13 cellular contexts compared by ENCODE assay signal in the genomic region with DNA sequence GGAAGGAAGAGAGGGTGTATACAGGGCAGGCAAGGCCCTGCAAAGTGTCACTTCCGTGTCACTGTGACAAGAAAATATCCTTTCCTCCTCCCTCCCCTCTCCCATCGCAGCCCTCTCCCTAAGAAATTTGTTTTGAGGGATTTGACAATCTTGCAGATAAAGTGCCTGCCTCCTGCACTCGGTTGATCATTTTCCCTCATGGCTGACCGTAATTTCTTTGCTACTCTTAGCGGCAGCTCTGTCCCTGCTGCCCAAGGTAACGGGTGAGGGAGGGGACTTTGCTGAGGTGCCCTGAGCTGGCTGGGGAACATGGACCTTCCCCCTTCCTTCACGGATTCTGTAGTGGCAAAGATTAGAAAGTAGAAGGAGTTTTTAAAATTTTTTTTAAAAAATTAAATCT.
DNase-seq lines count a peak whose midpoint lies in the region; ATAC-seq and TF ChIP-seq lines count a peak whose summit lies in the region.
"Had no signal": no experiment of that assay in that cellular context is flagged by ENCODE, and none has a peak within 500 bp of the region (broad histone marks: within the 10 kb centered on the region; RNA-seq: fewer than 3 reads in every experiment).

No MANE protein-coding gene starts in this region.

- H3K27ac ChIP-seq in coronary artery, result peak overlapping the region; percentile 50 to 71
- peak overlapping the region; percentile 61 for H3K27ac ChIP-seq in mesenchymal stem cell (ENCODE audit: low read length, poor library complexity, severe bottlenecking)
- peak overlapping the region; percentile 65 for H3K27ac ChIP-seq in smooth muscle cell (ENCODE audit: low read depth)
- H3K27ac ChIP-seq: SJSA1 had no signal

- H3K27me3 ChIP-seq in mesenchymal stem cell (ENCODE audit: control insufficient read depth in 1 of 2, insufficient read depth in 1 of 2, low read length in 2 of 2) (no peaks in the 10 kb centered on the region), smooth muscle cell (ENCODE audit: low read depth) (no peaks in the 10 kb centered on the region)
- H3K27me3 ChIP-seq: SJSA1 had no signal

- no peaks in the 10 kb centered on the region for H3K36me3 Mint-ChIP-seq in HFFc6 (ENCODE audit: low read depth)
- H3K36me3 Mint-ChIP-seq in activated T-cell treated with anti-CD3 and anti-CD28 coated beads, Interleukin-2, amount 50 U/mL, for 72 hours (ENCODE audit: insufficient read depth in 2 of 2), result no peaks in the 10 kb centered on the region

- no peaks in the 10 kb centered on the region for H3K9me3 Mint-ChIP-seq in HFFc6
- no peaks in the 10 kb centered on the region for H3K9me3 Mint-ChIP-seq in activated T-cell treated with anti-CD3 and anti-CD28 coated beads, Interleukin-2, amount 50 U/mL, for 72 hours

- peak overlapping the region; percentile 59 for H4K8ac ChIP-seq in mesenchymal stem cell (ENCODE audit: low read length)

- peak overlapping the region; percentile 48 for H2BK15ac ChIP-seq in mesenchymal stem cell (ENCODE audit: low read depth, poor library complexity, severe bottlenecking)

- H3K4me3 ChIP-seq in coronary artery (peak overlapping the region; percentile 24), mesenchymal stem cell (ENCODE audit: insufficient read depth in 1 of 2, low read depth in 1 of 2, low read length in 2 of 2) (peak overlapping the region in 1 of 2 experiments; percentile 76), smooth muscle cell (peak overlapping the region; percentile 18), foreskin fibroblast (ENCODE audit: low read depth in 1 of 2, low read length in 2 of 2) (no peak overlapping the region)
- H3K4me3 ChIP-seq: SJSA1 had no signal

- ATAC-seq in omental fat pad (ENCODE audit: low FRiP score), result no peak
- ATAC-seq in activated T-cell treated with anti-CD3 and anti-CD28 coated beads, Interleukin-2, amount 50 U/mL, for 72 hours (replicated peaks in 1 of 2), result no peak

- H3K4ac ChIP-seq in mesenchymal stem cell (ENCODE audit: low read depth in 1 of 2, low read length in 2 of 2), result peak overlapping the region; percentile 88 to 93

- H3F3A ChIP-seq in smooth muscle cell (ENCODE audit: low read depth), result no peaks in the 10 kb centered on the region

- no peak overlapping the region for H2BK5ac ChIP-seq in mesenchymal stem cell (ENCODE audit: low read depth, low read length, poor library complexity, severe bottlenecking)

- H3K36me3 ChIP-seq in mesenchymal stem cell (ENCODE audit: control insufficient read depth in 1 of 2, insufficient read depth in 2 of 2, low read depth in 1 of 2, low read length in 2 of 2), result no peaks in the 10 kb centered on the region
- H3K36me3 ChIP-seq in smooth muscle cell (ENCODE audit: low read depth), result no peaks in the 10 kb centered on the region
- H3K36me3 ChIP-seq: SJSA1 had no signal

- H3K79me2 ChIP-seq in smooth muscle cell (ENCODE audit: low read depth), result peaks cover 59% of the 10 kb centered on the region

- no peaks in the 10 kb centered on the region for H3K9me3 ChIP-seq in mesenchymal stem cell (ENCODE audit: control insufficient read depth, low read length)
- H3K9me3 ChIP-seq in smooth muscle cell (replicated peaks; ENCODE audit: low read depth), result no peaks in the 10 kb centered on the region
- H3K9me3 ChIP-seq: SJSA1 had no signal

- H3K9ac ChIP-seq in mesenchymal stem cell (ENCODE audit: low read length), result peak overlapping the region; percentile 85
- no peak overlapping the region for H3K9ac ChIP-seq in smooth muscle cell (ENCODE audit: low read depth)

- no peak overlapping the region for H2AFZ ChIP-seq in mesenchymal stem cell (ENCODE audit: low read depth, low read length)
- H2AFZ ChIP-seq in smooth muscle cell (ENCODE audit: low read depth), result no peak overlapping the region

- H3K4me3 Mint-ChIP-seq in HFFc6, result peak overlapping the region; percentile 75; the same call in 1 of the 2 replicates
- H3K4me3 Mint-ChIP-seq in activated T-cell treated with anti-CD3 and anti-CD28 coated beads, Interleukin-2, amount 50 U/mL, for 72 hours, result no peak overlapping the region

- H2BK12ac ChIP-seq in mesenchymal stem cell (ENCODE audit: low read length in 2 of 2), result peak overlapping the region; percentile 50 to 75

- H4K20me1 ChIP-seq in smooth muscle cell (ENCODE audit: low read depth), result peaks cover 94% of the 10 kb centered on the region

- H3K27ac Mint-ChIP-seq in HFFc6, result peak overlapping the region; percentile 79; the same call in 1 of the 2 replicates
- H3K27ac Mint-ChIP-seq in activated T-cell treated with anti-CD3 and anti-CD28 coated beads, Interleukin-2, amount 50 U/mL, for 72 hours, result no peak overlapping the region

- TF ChIP-seq CTCF in HFFc6 (IDR thresholded peaks at IDR 0.05), result no peak
- TF ChIP-seq CTCF in coronary artery (IDR thresholded peaks at IDR 0.05), result no peak
- no peak for TF ChIP-seq CTCF in smooth muscle cell (IDR thresholded peaks at IDR 0.05; ENCODE audit: borderline replicate concordance, insufficient read depth, poor library complexity, severe bottlenecking)
- no peak for TF ChIP-seq CTCF in foreskin fibroblast (IDR thresholded peaks at IDR 0.05; ENCODE audit: low read depth, low read length)
- no peak for TF ChIP-seq CTCF in omental fat pad (IDR thresholded peaks at IDR 0.05)

- peak overlapping the region; percentile 39 to 63 for H3K14ac ChIP-seq in mesenchymal stem cell (ENCODE audit: low read length in 2 of 2)

- H3K4me1 ChIP-seq in mesenchymal stem cell (ENCODE audit: control insufficient read depth, insufficient read depth, low read depth, low read length) (peaks cover 18% of the 10 kb centered on the region), smooth muscle cell (ENCODE audit: low read depth) (peaks cover 89% of the 10 kb centered on the region)

- peaks cover 7% of the 10 kb centered on the region for H3K27me3 Mint-ChIP-seq in HFFc6 (ENCODE audit: insufficient read depth)
- peaks cover 45% of the 10 kb centered on the region for H3K27me3 Mint-ChIP-seq in activated T-cell treated with anti-CD3 and anti-CD28 coated beads, Interleukin-2, amount 50 U/mL, for 72 hours (ENCODE audit: low read depth)

- H2BK120ac ChIP-seq in mesenchymal stem cell (ENCODE audit: low read depth, low read length), result peak overlapping the region; percentile 88

- H4K91ac ChIP-seq in mesenchymal stem cell (ENCODE audit: low read length), result peak overlapping the region; percentile 93

- peaks cover 83% of the 10 kb centered on the region for H3K4me1 Mint-ChIP-seq in HFFc6 (ENCODE audit: low read depth)
- H3K4me1 Mint-ChIP-seq in activated T-cell treated with anti-CD3 and anti-CD28 coated beads, Interleukin-2, amount 50 U/mL, for 72 hours (ENCODE audit: low read depth), result peaks cover 6% of the 10 kb centered on the region

- H3K18ac ChIP-seq in mesenchymal stem cell (ENCODE audit: low read depth in 1 of 2, low read length in 2 of 2), result peak overlapping the region; percentile 67 to 98

- H3K4me2 ChIP-seq in mesenchymal stem cell (ENCODE audit: low read length, poor library complexity, severe bottlenecking) (peak overlapping the region; percentile 42), smooth muscle cell (peak overlapping the region; percentile 72)

- WGBS in mesenchymal stem cell, result 15% methylated on average over 4 of the region's 7 CpGs
- WGBS in smooth muscle cell (ENCODE audit: low lambda C conversion rate), result 34% methylated on average over 7 of the region's 7 CpGs

- H3K79me1 ChIP-seq in mesenchymal stem cell (replicated peaks; ENCODE audit: low read length, poor library complexity, severe bottlenecking), result peaks cover 11% of the 10 kb centered on the region

- H3K23ac ChIP-seq in mesenchymal stem cell (ENCODE audit: low read length in 2 of 2), result peak overlapping the region in 1 of 2 experiments; percentile 14

- peak overlapping the region; percentile 65 for H2AK5ac ChIP-seq in mesenchymal stem cell (ENCODE audit: low read length, severe bottlenecking)

- DNase-seq in HFFc6 (no peak), coronary artery (ENCODE audit: low spot score) (no peak), mesenchymal stem cell (no peak), smooth muscle cell (lab: John Stamatoyannopoulos, UW; ENCODE audit: unreplicated experiment) (no peak), foreskin fibroblast (no peak), omental fat pad (ENCODE audit: low spot score) (no peak), DMS114 treated with DMSO at 0.1 percent for 48 hours (lab: John Stamatoyannopoulos, UW; ENCODE audit: unreplicated experiment) (no peak)
- no peak for DNase-seq in activated T-cell treated with anti-CD3 and anti-CD28 coated beads, Interleukin-2, amount 50 U/mL, for 72 hours
- DNase-seq: aorta, cortex of kidney, DMS53, NCI-H446 treated with DMSO at 0.1 percent for 48 hours had no signal

Comparison
In these comparisons a context has a peak if more than half of its experiments do, and no peak if none do; other contexts are left out.
1. H3K4me3 ChIP-seq: peak in coronary artery (single experiment) and smooth muscle cell (single experiment); none in foreskin fibroblast (0 of 2).
2. Peak in every context shown above with its lines, with median percentiles within 50 percentile points of each other: H3K27ac ChIP-seq.